Comparison of ENCODE assay signal across 8 cellular contexts in the genomic region with DNA sequence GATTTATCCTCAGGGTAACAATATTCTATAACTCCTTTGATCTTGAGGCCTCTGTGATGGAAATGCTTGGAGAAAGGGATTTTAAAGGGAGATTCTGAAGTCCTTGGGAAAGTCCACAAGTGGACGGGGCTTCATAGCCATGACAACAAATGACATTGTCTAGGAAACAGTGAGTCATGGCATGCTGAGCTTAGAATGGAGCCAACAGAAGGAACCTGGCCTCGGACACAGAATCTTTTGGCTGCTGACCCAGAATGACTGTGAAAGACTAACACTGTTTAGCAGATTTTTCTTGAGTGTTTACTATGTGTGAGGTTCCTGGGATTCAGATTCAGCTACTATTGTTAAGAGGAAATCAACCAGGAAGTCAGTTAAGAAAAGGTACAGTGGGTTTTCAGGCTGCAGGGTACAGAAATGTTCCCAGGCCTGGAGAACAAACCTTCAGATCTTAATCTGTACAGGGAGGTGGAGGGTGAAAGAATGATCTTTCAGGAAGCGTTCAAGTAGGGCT. TPM values are rescaled to one million over a fixed set of nuclear protein-coding genes. Genes with fewer than 3 reads are reported as not detected.
DNase-seq lines count a peak whose midpoint lies in the region; ATAC-seq and TF ChIP-seq lines count a peak whose summit lies in the region.

No MANE protein-coding gene starts in this region.

- peak overlapping the region; percentile 51 for H2AFZ ChIP-seq in mammary epithelial cell (ENCODE audit: low read depth, low read length)

- H3K27ac ChIP-seq in HUES64 (ENCODE audit: low read depth, low read length) (0 out of 2 replicates have a peak overlapping the region, but pooled peaks have one; percentile 34), mammary epithelial cell (ENCODE audit: insufficient read depth, low read depth, low read length) (peak overlapping the region; percentile 99), thoracic aorta (peak overlapping the region; percentile 26 to 52)

- H3K9me3 ChIP-seq in HUES64 (ENCODE audit: insufficient read depth, low read depth, low read length) (no peaks in the 10 kb centered on the region), mammary epithelial cell (replicated peaks; ENCODE audit: insufficient read depth, low read length) (peaks cover 1% of the 10 kb centered on the region), thoracic aorta (no peaks in the 10 kb centered on the region)

- in situ Hi-C loops in mammary epithelial cell (cut with MboI; ENCODE audit: low sequenced_read_pairs in 2 of 2) = loop anchor here in 1 of 2 donors (10.0 to 25.0 kb wide), 2 partner anchors 205 to 452 kb away; no protein-coding TSS in a partner anchor

- WGBS in HUES64 = 63% methylated on average over 3 of the region's 3 CpGs
- whole genome bisulfite sequencing in mammary epithelial cell (ENCODE audit: low coverage, missing lambda C conversion rate) = 3% methylated on average over 3 of the region's 3 CpGs

- ATAC-seq in thoracic aorta (ENCODE audit: insufficient number of reproducible peaks, low FRiP score, low read depth) = peak; percentile 92
- ATAC-seq in HG03565 (IDR thresholded peaks at IDR 0.05; ENCODE audit: unreplicated experiment) = no peak
- no peak for ATAC-seq in HG03045 (IDR thresholded peaks at IDR 0.05; ENCODE audit: unreplicated experiment)
- no peak for ATAC-seq in HG03460 (IDR thresholded peaks at IDR 0.05; ENCODE audit: unreplicated experiment)

- peak; percentile 95 for DNase-seq in mammary epithelial cell
- peak; percentile 93 for DNase-seq in kidney epithelial cell (ENCODE audit: low read depth)
- peak; percentile 61 for DNase-seq in thoracic aorta (ENCODE audit: low spot score)
- no peak for DNase-seq in activated CD4-positive, CD25-positive, alpha-beta regulatory T cell (lab: John Stamatoyannopoulos, UW)

- no peak overlapping the region for H3K4me3 ChIP-seq in HUES64 (ENCODE audit: low read length)
- H3K4me3 ChIP-seq in mammary epithelial cell (replicated peaks in 1 of 3; ENCODE audit: insufficient read depth in 1 of 3, low read depth in 2 of 3, low read length in 3 of 3) = peak overlapping the region in 2 of 3 experiments; percentile 27 to 63
- H3K4me3 ChIP-seq in kidney epithelial cell (ENCODE audit: low read depth, low read length) = no peak overlapping the region
- no peak overlapping the region for H3K4me3 ChIP-seq in thoracic aorta

- no peak overlapping the region for H3K9ac ChIP-seq in HUES64 (ENCODE audit: low read depth, low read length)
- peak overlapping the region; percentile 86 for H3K9ac ChIP-seq in mammary epithelial cell (ENCODE audit: insufficient read depth, low read length)

- TF ChIP-seq CTCF in mammary epithelial cell (conservative IDR thresholded peaks at IDR 0.05 in 1 of 2, IDR thresholded peaks at IDR 0.05 in 1 of 2; ENCODE audit: extremely low read depth in 1 of 2, insufficient read depth in 1 of 2, low read depth in 1 of 2, low read length in 2 of 2) (no peak), kidney epithelial cell (IDR thresholded peaks at IDR 0.05; ENCODE audit: insufficient read depth, low read length, poor library complexity, severe bottlenecking) (no peak), thoracic aorta (IDR thresholded peaks at IDR 0.05) (no peak)

- dilution Hi-C loops in mammary epithelial cell (cut with HindIII; ENCODE audit: low sequenced_read_pairs) = loop anchor here (5.0 kb wide), 1 partner anchor 35 kb away; no protein-coding TSS in a partner anchor

- peaks cover 70% of the 10 kb centered on the region for H3K79me2 ChIP-seq in mammary epithelial cell (ENCODE audit: insufficient read depth, low read length)

- H3K36me3 ChIP-seq in HUES64 (ENCODE audit: insufficient read depth, low read length) (no peaks in the 10 kb centered on the region), mammary epithelial cell (ENCODE audit: insufficient read depth, low read length) (no peaks in the 10 kb centered on the region), kidney epithelial cell (ENCODE audit: control insufficient read depth, insufficient read depth, low read length) (no peaks in the 10 kb centered on the region), thoracic aorta (no peaks in the 10 kb centered on the region)

- BruUV-seq in mammary epithelial cell (replicated peaks; lab: Mats Ljungman, UMichigan) = no TSS peak

- H3K27me3 ChIP-seq in HUES64 (ENCODE audit: insufficient read depth, low read length) (no peaks in the 10 kb centered on the region), mammary epithelial cell (ENCODE audit: insufficient read depth, low read length) (no peaks in the 10 kb centered on the region), kidney epithelial cell (ENCODE audit: control insufficient read depth, insufficient read depth, low read length) (no peaks in the 10 kb centered on the region), thoracic aorta (replicated peaks; ENCODE audit: insufficient read depth) (no peaks in the 10 kb centered on the region)

- H3K4me1 ChIP-seq in HUES64 (ENCODE audit: insufficient read depth, low read length) = peaks cover 6% of the 10 kb centered on the region; the same call in 1 of the 2 replicates
- peaks cover 43% of the 10 kb centered on the region for H3K4me1 ChIP-seq in mammary epithelial cell (ENCODE audit: insufficient read depth, low read length)
- peaks cover 17 to 40% of the 10 kb centered on the region in 2 donors for H3K4me1 ChIP-seq in thoracic aorta (ENCODE audit: control insufficient read depth in 1 of 2, low read depth in 2 of 2)

- no peaks in the 10 kb centered on the region for H4K20me1 ChIP-seq in mammary epithelial cell (ENCODE audit: insufficient read depth, low read length)

- H3K4me2 ChIP-seq in mammary epithelial cell (ENCODE audit: insufficient read depth, low read depth, low read length) = peak overlapping the region; percentile 93

- intact Hi-C loops in mammary epithelial cell (cut with micrococcal nuclease) = no loop called here

- CTCF ChIA-PET in mammary epithelial cell (lab: Charles Lee; ENCODE audit: low non-redundant PET) = interaction anchor here (1.1 kb wide), 1 partner anchor 18 kb away, joined by 4 read pairs; a partner anchor contains a TSS

RNA-seq across cellular contexts. Expression of a gene that starts 18.1 kb away (rescaled TPM):
- polyA plus RNA-seq in HUES64 (2013, experiment 1 of 2) = 0.90 TPM
- 2.8 TPM for polyA plus RNA-seq in HUES64 (2013, experiment 2 of 2)
- total RNA-seq in mammary epithelial cell (10 to 100 TPM in 1 of 2 donors, 1 to 10 TPM in 1; 2.3 to 34.1 TPM), kidney epithelial cell (12.5 and 30.2 TPM in 2 replicates), thoracic aorta (10 to 100 TPM; 34.0 to 71.4 TPM)
- polyA plus RNA-seq in mammary epithelial cell = 4.8 TPM
- 5.5 TPM for polyA minus RNA-seq in mammary epithelial cell

RNA-seq across cellular contexts. Expression of a gene that starts 40.8 kb away (rescaled TPM):
- 10.0 TPM for polyA plus RNA-seq in HUES64 (2013, experiment 1 of 2)
- 10.6 TPM for polyA plus RNA-seq in HUES64 (2013, experiment 2 of 2)
- 10 to 100 TPM; 63.2 to 68.5 TPM for total RNA-seq in mammary epithelial cell
- polyA plus RNA-seq in mammary epithelial cell = 11.5 TPM
- 73.2 TPM for polyA minus RNA-seq in mammary epithelial cell
- total RNA-seq in kidney epithelial cell = 9.5 and 11.0 TPM in 2 replicates
- total RNA-seq in thoracic aorta = 10 to 100 TPM in 1 of 2 donors, 1 to 10 TPM in 1; 5.8 to 26.9 TPM

Comparison
In these comparisons a context has a peak if more than half of its experiments do, and no peak if none do; other contexts are left out.
1. H3K27ac ChIP-seq: peak in every context shown above with its lines; median percentile 99 in mammary epithelial cell; 39 in thoracic aorta; 34 in HUES64.
2. H3K4me3 ChIP-seq: peak in mammary epithelial cell (2 of 3); none in HUES64 (single experiment), kidney epithelial cell (single experiment) and thoracic aorta (single experiment).
3. DNase-seq: peak in mammary epithelial cell (single experiment), kidney epithelial cell (single experiment) and thoracic aorta (single experiment); none in activated CD4-positive, CD25-positive, alpha-beta regulatory T cell (0 of 4).